ENCODE assay signal across 1 cellular context in the genomic region with DNA sequence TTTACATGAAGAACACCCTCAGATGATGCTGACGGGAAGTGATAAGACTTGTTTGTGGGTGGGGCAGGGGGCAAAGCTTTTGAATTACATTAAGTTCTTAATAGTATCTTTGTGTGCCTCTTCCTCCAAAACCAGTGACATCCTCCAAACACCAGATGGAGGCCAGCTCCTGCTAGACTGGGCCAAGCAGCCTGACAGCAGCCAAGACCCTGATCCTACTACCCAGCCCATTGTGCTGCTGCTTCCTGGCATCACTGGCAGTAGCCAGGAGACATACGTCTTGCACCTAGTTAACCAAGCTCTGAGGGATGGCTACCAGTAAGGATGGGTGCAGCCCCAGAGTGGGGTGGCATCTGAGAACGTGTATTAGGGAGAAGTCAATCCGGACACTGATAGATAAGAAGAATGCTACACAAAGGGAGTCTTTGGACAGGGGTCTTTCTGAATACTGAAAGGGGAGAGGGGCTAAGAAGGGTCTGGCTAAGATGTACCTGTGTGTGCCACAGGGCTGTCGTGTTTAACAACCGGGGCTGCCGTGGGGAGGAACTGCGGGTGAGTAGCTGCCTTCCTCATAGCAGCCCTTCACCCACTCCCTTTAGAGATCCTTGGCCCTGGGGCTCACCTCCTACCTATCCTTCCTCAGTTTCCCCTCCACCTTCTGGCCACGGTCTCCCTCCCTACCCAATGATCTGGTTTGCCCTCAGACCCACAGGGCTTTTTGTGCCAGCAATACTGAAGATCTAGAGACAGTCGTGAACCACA.
TF ChIP-seq lines count a peak whose summit lies in the region.

No MANE protein-coding gene starts in this region.

TF ChIP-seq in HepG2, 621 proteins besides CTCF, POLR2A, EP300 and RAD21 (continues in another document):
- TF ChIP-seq, protein P1, sequence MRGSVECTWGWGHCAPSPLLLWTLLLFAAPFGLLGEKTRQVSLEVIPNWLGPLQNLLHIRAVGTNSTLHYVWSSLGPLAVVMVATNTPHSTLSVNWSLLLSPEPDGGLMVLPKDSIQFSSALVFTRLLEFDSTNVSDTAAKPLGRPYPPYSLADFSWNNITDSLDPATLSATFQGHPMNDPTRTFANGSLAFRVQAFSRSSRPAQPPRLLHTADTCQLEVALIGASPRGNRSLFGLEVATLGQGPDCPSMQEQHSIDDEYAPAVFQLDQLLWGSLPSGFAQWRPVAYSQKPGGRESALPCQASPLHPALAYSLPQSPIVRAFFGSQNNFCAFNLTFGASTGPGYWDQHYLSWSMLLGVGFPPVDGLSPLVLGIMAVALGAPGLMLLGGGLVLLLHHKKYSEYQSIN (CRISPR knock-in tag; IDR thresholded peaks at IDR 0.05; ENCODE audit: borderline replicate concordance): no peak
- no peak for TF ChIP-seq ZNF768 (CRISPR knock-in tag; IDR thresholded peaks at IDR 0.05)
- TF ChIP-seq, protein P2, sequence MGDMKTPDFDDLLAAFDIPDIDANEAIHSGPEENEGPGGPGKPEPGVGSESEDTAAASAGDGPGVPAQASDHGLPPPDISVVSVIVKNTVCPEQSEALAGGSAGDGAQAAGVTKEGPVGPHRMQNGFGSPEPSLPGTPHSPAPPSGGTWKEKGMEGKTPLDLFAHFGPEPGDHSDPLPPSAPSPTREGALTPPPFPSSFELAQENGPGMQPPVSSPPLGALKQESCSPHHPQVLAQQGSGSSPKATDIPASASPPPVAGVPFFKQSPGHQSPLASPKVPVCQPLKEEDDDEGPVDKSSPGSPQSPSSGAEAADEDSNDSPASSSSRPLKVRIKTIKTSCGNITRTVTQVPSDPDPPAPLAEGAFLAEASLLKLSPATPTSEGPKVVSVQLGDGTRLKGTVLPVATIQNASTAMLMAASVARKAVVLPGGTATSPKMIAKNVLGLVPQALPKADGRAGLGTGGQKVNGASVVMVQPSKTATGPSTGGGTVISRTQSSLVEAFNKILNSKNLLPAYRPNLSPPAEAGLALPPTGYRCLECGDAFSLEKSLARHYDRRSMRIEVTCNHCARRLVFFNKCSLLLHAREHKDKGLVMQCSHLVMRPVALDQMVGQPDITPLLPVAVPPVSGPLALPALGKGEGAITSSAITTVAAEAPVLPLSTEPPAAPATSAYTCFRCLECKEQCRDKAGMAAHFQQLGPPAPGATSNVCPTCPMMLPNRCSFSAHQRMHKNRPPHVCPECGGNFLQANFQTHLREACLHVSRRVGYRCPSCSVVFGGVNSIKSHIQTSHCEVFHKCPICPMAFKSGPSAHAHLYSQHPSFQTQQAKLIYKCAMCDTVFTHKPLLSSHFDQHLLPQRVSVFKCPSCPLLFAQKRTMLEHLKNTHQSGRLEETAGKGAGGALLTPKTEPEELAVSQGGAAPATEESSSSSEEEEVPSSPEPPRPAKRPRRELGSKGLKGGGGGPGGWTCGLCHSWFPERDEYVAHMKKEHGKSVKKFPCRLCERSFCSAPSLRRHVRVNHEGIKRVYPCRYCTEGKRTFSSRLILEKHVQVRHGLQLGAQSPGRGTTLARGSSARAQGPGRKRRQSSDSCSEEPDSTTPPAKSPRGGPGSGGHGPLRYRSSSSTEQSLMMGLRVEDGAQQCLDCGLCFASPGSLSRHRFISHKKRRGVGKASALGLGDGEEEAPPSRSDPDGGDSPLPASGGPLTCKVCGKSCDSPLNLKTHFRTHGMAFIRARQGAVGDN (CRISPR knock-in tag; IDR thresholded peaks at IDR 0.05): peak; percentile 36
- TF ChIP-seq ZBTB20 (CRISPR knock-in tag; IDR thresholded peaks at IDR 0.05; ENCODE audit: borderline replicate concordance, low read depth): no peak
- TF ChIP-seq SOX5 (CRISPR knock-in tag; IDR thresholded peaks at IDR 0.05; ENCODE audit: borderline replicate concordance): no peak
- TF ChIP-seq, protein P3, sequence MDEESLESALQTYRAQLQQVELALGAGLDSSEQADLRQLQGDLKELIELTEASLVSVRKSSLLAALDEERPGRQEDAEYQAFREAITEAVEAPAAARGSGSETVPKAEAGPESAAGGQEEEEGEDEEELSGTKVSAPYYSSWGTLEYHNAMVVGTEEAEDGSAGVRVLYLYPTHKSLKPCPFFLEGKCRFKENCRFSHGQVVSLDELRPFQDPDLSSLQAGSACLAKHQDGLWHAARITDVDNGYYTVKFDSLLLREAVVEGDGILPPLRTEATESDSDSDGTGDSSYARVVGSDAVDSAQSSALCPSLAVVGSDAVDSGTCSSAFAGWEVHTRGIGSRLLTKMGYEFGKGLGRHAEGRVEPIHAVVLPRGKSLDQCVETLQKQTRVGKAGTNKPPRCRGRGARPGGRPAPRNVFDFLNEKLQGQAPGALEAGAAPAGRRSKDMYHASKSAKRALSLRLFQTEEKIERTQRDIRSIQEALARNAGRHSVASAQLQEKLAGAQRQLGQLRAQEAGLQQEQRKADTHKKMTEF (CRISPR knock-in tag; IDR thresholded peaks at IDR 0.05): no peak
- TF ChIP-seq ZNF510 (CRISPR knock-in tag; IDR thresholded peaks at IDR 0.05; ENCODE audit: low read depth): no peak
- TF ChIP-seq POLR2AphosphoS5 (IDR thresholded peaks at IDR 0.05; ENCODE audit: low read depth, low read length): peak; percentile 32
- no peak for TF ChIP-seq SAP130 (CRISPR knock-in tag; IDR thresholded peaks at IDR 0.05; ENCODE audit: low read depth)
- TF ChIP-seq ZNF672 (CRISPR knock-in tag; IDR thresholded peaks at IDR 0.05): no peak
- TF ChIP-seq, protein P4, sequence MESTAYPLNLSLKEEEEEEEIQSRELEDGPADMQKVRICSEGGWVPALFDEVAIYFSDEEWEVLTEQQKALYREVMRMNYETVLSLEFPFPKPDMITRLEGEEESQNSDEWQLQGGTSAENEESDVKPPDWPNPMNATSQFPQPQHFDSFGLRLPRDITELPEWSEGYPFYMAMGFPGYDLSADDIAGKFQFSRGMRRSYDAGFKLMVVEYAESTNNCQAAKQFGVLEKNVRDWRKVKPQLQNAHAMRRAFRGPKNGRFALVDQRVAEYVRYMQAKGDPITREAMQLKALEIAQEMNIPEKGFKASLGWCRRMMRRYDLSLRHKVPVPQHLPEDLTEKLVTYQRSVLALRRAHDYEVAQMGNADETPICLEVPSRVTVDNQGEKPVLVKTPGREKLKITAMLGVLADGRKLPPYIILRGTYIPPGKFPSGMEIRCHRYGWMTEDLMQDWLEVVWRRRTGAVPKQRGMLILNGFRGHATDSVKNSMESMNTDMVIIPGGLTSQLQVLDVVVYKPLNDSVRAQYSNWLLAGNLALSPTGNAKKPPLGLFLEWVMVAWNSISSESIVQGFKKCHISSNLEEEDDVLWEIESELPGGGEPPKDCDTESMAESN (CRISPR knock-in tag; conservative IDR thresholded peaks at IDR 0.05): no peak
- TF ChIP-seq, protein P5, sequence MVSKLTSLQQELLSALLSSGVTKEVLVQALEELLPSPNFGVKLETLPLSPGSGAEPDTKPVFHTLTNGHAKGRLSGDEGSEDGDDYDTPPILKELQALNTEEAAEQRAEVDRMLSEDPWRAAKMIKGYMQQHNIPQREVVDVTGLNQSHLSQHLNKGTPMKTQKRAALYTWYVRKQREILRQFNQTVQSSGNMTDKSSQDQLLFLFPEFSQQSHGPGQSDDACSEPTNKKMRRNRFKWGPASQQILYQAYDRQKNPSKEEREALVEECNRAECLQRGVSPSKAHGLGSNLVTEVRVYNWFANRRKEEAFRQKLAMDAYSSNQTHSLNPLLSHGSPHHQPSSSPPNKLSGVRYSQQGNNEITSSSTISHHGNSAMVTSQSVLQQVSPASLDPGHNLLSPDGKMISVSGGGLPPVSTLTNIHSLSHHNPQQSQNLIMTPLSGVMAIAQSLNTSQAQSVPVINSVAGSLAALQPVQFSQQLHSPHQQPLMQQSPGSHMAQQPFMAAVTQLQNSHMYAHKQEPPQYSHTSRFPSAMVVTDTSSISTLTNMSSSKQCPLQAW (CRISPR knock-in tag; IDR thresholded peaks at IDR 0.05): no peak
- TF ChIP-seq ETV6 (CRISPR knock-in tag; conservative IDR thresholded peaks at IDR 0.05): no peak
- no peak for TF ChIP-seq TCF7 (IDR thresholded peaks at IDR 0.05; ENCODE audit: low read depth)
- TF ChIP-seq, protein P6, sequence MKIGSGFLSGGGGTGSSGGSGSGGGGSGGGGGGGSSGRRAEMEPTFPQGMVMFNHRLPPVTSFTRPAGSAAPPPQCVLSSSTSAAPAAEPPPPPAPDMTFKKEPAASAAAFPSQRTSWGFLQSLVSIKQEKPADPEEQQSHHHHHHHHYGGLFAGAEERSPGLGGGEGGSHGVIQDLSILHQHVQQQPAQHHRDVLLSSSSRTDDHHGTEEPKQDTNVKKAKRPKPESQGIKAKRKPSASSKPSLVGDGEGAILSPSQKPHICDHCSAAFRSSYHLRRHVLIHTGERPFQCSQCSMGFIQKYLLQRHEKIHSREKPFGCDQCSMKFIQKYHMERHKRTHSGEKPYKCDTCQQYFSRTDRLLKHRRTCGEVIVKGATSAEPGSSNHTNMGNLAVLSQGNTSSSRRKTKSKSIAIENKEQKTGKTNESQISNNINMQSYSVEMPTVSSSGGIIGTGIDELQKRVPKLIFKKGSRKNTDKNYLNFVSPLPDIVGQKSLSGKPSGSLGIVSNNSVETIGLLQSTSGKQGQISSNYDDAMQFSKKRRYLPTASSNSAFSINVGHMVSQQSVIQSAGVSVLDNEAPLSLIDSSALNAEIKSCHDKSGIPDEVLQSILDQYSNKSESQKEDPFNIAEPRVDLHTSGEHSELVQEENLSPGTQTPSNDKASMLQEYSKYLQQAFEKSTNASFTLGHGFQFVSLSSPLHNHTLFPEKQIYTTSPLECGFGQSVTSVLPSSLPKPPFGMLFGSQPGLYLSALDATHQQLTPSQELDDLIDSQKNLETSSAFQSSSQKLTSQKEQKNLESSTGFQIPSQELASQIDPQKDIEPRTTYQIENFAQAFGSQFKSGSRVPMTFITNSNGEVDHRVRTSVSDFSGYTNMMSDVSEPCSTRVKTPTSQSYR (CRISPR knock-in tag; IDR thresholded peaks at IDR 0.05; ENCODE audit: borderline replicate concordance): no peak
- TF ChIP-seq CHD2 (IDR thresholded peaks at IDR 0.05; ENCODE audit: low read depth, low read length): no peak
- TF ChIP-seq, protein P7, sequence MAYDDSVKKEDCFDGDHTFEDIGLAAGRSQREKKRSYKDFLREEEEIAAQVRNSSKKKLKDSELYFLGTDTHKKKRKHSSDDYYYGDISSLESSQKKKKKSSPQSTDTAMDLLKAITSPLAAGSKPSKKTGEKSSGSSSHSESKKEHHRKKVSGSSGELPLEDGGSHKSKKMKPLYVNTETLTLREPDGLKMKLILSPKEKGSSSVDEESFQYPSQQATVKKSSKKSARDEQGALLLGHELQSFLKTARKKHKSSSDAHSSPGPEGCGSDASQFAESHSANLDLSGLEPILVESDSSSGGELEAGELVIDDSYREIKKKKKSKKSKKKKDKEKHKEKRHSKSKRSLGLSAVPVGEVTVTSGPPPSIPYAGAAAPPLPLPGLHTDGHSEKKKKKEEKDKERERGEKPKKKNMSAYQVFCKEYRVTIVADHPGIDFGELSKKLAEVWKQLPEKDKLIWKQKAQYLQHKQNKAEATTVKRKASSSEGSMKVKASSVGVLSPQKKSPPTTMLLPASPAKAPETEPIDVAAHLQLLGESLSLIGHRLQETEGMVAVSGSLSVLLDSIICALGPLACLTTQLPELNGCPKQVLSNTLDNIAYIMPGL (CRISPR knock-in tag; IDR thresholded peaks at IDR 0.05; ENCODE audit: borderline replicate concordance in 1 of 2, low read depth in 1 of 2): 0 out of 4 replicates have a peak, but pooled peaks of 1 of the 2 experiments have one; percentile 15
- TF ChIP-seq, protein P8, sequence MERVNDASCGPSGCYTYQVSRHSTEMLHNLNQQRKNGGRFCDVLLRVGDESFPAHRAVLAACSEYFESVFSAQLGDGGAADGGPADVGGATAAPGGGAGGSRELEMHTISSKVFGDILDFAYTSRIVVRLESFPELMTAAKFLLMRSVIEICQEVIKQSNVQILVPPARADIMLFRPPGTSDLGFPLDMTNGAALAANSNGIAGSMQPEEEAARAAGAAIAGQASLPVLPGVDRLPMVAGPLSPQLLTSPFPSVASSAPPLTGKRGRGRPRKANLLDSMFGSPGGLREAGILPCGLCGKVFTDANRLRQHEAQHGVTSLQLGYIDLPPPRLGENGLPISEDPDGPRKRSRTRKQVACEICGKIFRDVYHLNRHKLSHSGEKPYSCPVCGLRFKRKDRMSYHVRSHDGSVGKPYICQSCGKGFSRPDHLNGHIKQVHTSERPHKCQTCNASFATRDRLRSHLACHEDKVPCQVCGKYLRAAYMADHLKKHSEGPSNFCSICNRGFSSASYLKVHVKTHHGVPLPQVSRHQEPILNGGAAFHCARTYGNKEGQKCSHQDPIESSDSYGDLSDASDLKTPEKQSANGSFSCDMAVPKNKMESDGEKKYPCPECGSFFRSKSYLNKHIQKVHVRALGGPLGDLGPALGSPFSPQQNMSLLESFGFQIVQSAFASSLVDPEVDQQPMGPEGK (CRISPR knock-in tag; IDR thresholded peaks at IDR 0.05): 0 out of 2 replicates have a peak, but pooled peaks have one; percentile 8
- TF ChIP-seq, protein P9, sequence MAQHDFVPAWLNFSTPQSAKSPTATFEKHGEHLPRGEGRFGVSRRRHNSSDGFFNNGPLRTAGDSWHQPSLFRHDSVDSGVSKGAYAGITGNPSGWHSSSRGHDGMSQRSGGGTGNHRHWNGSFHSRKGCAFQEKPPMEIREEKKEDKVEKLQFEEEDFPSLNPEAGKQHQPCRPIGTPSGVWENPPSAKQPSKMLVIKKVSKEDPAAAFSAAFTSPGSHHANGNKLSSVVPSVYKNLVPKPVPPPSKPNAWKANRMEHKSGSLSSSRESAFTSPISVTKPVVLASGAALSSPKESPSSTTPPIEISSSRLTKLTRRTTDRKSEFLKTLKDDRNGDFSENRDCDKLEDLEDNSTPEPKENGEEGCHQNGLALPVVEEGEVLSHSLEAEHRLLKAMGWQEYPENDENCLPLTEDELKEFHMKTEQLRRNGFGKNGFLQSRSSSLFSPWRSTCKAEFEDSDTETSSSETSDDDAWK (CRISPR knock-in tag; IDR thresholded peaks at IDR 0.05): no peak
- TF ChIP-seq, protein P10, sequence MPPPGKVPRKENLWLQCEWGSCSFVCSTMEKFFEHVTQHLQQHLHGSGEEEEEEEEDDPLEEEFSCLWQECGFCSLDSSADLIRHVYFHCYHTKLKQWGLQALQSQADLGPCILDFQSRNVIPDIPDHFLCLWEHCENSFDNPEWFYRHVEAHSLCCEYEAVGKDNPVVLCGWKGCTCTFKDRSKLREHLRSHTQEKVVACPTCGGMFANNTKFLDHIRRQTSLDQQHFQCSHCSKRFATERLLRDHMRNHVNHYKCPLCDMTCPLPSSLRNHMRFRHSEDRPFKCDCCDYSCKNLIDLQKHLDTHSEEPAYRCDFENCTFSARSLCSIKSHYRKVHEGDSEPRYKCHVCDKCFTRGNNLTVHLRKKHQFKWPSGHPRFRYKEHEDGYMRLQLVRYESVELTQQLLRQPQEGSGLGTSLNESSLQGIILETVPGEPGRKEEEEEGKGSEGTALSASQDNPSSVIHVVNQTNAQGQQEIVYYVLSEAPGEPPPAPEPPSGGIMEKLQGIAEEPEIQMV (CRISPR knock-in tag; IDR thresholded peaks at IDR 0.05; ENCODE audit: low read depth): no peak
- no peak for TF ChIP-seq ZNF605 (CRISPR knock-in tag; IDR thresholded peaks at IDR 0.05)
- no peak for TF ChIP-seq HNRNPK (IDR thresholded peaks at IDR 0.05; ENCODE audit: low read depth, low read length, poor library complexity, severe bottlenecking)
- TF ChIP-seq FLYWCH1 (CRISPR knock-in tag; IDR thresholded peaks at IDR 0.05): 0 out of 2 replicates have a peak, but pooled peaks have one; percentile 42
- TF ChIP-seq ZNF484 (CRISPR knock-in tag; IDR thresholded peaks at IDR 0.05; ENCODE audit: borderline replicate concordance, low read depth): no peak
- no peak for TF ChIP-seq SOX6 (IDR thresholded peaks at IDR 0.05)
- no peak for TF ChIP-seq SOX6 (CRISPR knock-in tag; IDR thresholded peaks at IDR 0.05)
- TF ChIP-seq HOXA5 (CRISPR knock-in tag; IDR thresholded peaks at IDR 0.05): no peak
- TF ChIP-seq ZFP36L2 (CRISPR knock-in tag; IDR thresholded peaks at IDR 0.05): no peak
- TF ChIP-seq SKI (IDR thresholded peaks at IDR 0.05; ENCODE audit: partially characterized antibody): no peak
- no peak for TF ChIP-seq ZNF709 (CRISPR knock-in tag; IDR thresholded peaks at IDR 0.05)
